23 cellular contexts compared by ENCODE assay signal in genomic region chr19:55489711-55490477, GRCh38. TPM values are rescaled to one million over a fixed set of nuclear protein-coding genes. Genes with fewer than 3 reads are reported as not detected.
DNase-seq lines count a peak whose midpoint lies in the region; ATAC-seq and TF ChIP-seq lines count a peak whose summit lies in the region.
"Had no signal": no experiment of that assay in that cellular context is flagged by ENCODE, and none has a peak within 500 bp of the region (broad histone marks: within the 10 kb centered on the region; RNA-seq: fewer than 3 reads in every experiment).

No MANE protein-coding gene starts in this region.

- no peaks in the 10 kb centered on the region for H3K36me3 Mint-ChIP-seq in activated naive CD4-positive, alpha-beta T cell treated with anti-CD3 and anti-CD28 coated beads, Interleukin-2, amount 10 ng/mL, durations not matched to agents 7 days and 5 days
- H3K36me3 Mint-ChIP-seq: activated CD4-positive, alpha-beta memory T cell treated with anti-CD3 and anti-CD28 coated beads for 36 hours; activated naive CD4-positive, alpha-beta T cell treated with anti-CD3 and anti-CD28 coated beads, Interleukin-2, amount 50 U/mL, for 24 hours; mesothelial cell of epicardium had no signal

- no peaks in the 10 kb centered on the region for H3K9me3 ChIP-seq in breast epithelium
- H3K9me3 ChIP-seq in mammary epithelial cell (replicated peaks; ENCODE audit: insufficient read depth, low read length): no peaks in the 10 kb centered on the region
- H3K9me3 ChIP-seq in Panc1 (ENCODE audit: control insufficient read depth, insufficient read depth, low read depth, low read length): no peaks in the 10 kb centered on the region
- H3K9me3 ChIP-seq in mesenchymal stem cell (ENCODE audit: control insufficient read depth, low read length): no peaks in the 10 kb centered on the region
- no peaks in the 10 kb centered on the region for H3K9me3 ChIP-seq in tibial nerve
- H3K9me3 ChIP-seq: A549, right lobe of liver had no signal

- no peak for TF ChIP-seq CTCF in breast epithelium (IDR thresholded peaks at IDR 0.05)
- TF ChIP-seq CTCF in mammary epithelial cell (conservative IDR thresholded peaks at IDR 0.05 in 1 of 2, IDR thresholded peaks at IDR 0.05 in 1 of 2; ENCODE audit: extremely low read depth in 1 of 2, insufficient read depth in 1 of 2, low read depth in 1 of 2, low read length in 2 of 2): no peak
- TF ChIP-seq CTCF in Panc1 (IDR thresholded peaks at IDR 0.05): no peak
- no peak for TF ChIP-seq CTCF in tibial nerve (IDR thresholded peaks at IDR 0.05)

- dilution Hi-C loops in mammary epithelial cell (cut with HindIII; ENCODE audit: low sequenced_read_pairs): loop anchor here (10.0 kb wide), 1 partner anchor 195 kb away; no protein-coding TSS in a partner anchor

- H3K4me3 ChIP-seq in breast epithelium (peak overlapping the region in 1 of 3 donors; percentile 22), mammary epithelial cell (replicated peaks in 1 of 3; ENCODE audit: insufficient read depth in 1 of 3, low read depth in 2 of 3, low read length in 3 of 3) (no peak overlapping the region), Panc1 (ENCODE audit: low read depth in 2 of 2, low read length in 2 of 2) (no peak overlapping the region), mesenchymal stem cell (ENCODE audit: insufficient read depth in 1 of 2, low read depth in 1 of 2, low read length in 2 of 2) (peak overlapping the region in 1 of 2 experiments; percentile 65), tibial nerve (no peak overlapping the region)
- H3K4me3 ChIP-seq: A549, right lobe of liver had no signal

- no peak overlapping the region for H3K9ac ChIP-seq in mammary epithelial cell (ENCODE audit: insufficient read depth, low read length)
- peak overlapping the region; percentile 51 for H3K9ac ChIP-seq in mesenchymal stem cell (ENCODE audit: low read length)

- H3K79me1 ChIP-seq in mesenchymal stem cell (replicated peaks; ENCODE audit: low read length, poor library complexity, severe bottlenecking): peaks cover 7% of the 10 kb centered on the region

- peak overlapping the region; percentile 82 for H2AK5ac ChIP-seq in mesenchymal stem cell (ENCODE audit: low read length, severe bottlenecking)

- CTCF ChIA-PET in mammary epithelial cell (lab: Charles Lee; ENCODE audit: low non-redundant PET): no interaction called here
- CTCF ChIA-PET in Panc1 (lab: Charles Lee): interaction anchor here (0.7 kb wide), 1 partner anchor 18 kb away, joined by 3 read pairs; no protein-coding TSS in a partner anchor
- CTCF ChIA-PET in activated naive CD4-positive, alpha-beta T cell treated with anti-CD3 and anti-CD28 coated beads, Interleukin-2, amount 10 ng/mL, durations not matched to agents 7 days and 5 days (lab: Charles Lee): interaction anchor here (0.9 to 3.2 kb wide), 2 partner anchors 14 kb away, joined by 5 to 12 read pairs; no protein-coding TSS in a partner anchor

- peaks cover 5% of the 10 kb centered on the region for H3K4me1 Mint-ChIP-seq in activated naive CD4-positive, alpha-beta T cell treated with anti-CD3 and anti-CD28 coated beads, Interleukin-2, amount 10 ng/mL, durations not matched to agents 7 days and 5 days

- H2BK5ac ChIP-seq in mesenchymal stem cell (ENCODE audit: low read depth, low read length, poor library complexity, severe bottlenecking): no peak overlapping the region

- in situ Hi-C loops in mammary epithelial cell (cut with MboI; ENCODE audit: low sequenced_read_pairs in 2 of 2) (no loop called here), Panc1 (cut with HindIII; ENCODE audit: low pct_unique_long_range_greater_than_20kb, low sequenced_read_pairs) (no loop called here)

- H3K14ac ChIP-seq in mesenchymal stem cell (ENCODE audit: low read length in 2 of 2): no peak overlapping the region

- no peaks in the 10 kb centered on the region for H4K20me1 ChIP-seq in mammary epithelial cell (ENCODE audit: insufficient read depth, low read length)

- no peaks in the 10 kb centered on the region for H3K79me2 ChIP-seq in mammary epithelial cell (ENCODE audit: insufficient read depth, low read length)

- intact Hi-C loops in breast epithelium (cut with DNase I; ENCODE audit: low total_unique reads): no loop called here
- intact Hi-C loops in mammary epithelial cell (cut with micrococcal nuclease): no loop called here
- intact Hi-C loops in Panc1 (cut with micrococcal nuclease; ENCODE audit: unreplicated experiment): no loop called here

- H3K9me3 Mint-ChIP-seq in activated naive CD4-positive, alpha-beta T cell treated with anti-CD3 and anti-CD28 coated beads, Interleukin-2, amount 10 ng/mL, durations not matched to agents 7 days and 5 days: no peaks in the 10 kb centered on the region
- H3K9me3 Mint-ChIP-seq: activated CD4-positive, alpha-beta memory T cell treated with anti-CD3 and anti-CD28 coated beads for 36 hours; activated naive CD4-positive, alpha-beta T cell treated with anti-CD3 and anti-CD28 coated beads, Interleukin-2, amount 50 U/mL, for 24 hours; CD4-positive, alpha-beta memory T cell; endodermal cell; mesothelial cell of epicardium; neural crest cell had no signal

- H3K23ac ChIP-seq in mesenchymal stem cell (ENCODE audit: low read length in 2 of 2): no peak overlapping the region

- no peak for TF ChIP-seq EP300 in tibial nerve (IDR thresholded peaks at IDR 0.05)

- 77% methylated on average over 4 of the region's 21 CpGs for WGBS in mammary epithelial cell (ENCODE audit: low coverage, missing lambda C conversion rate)
- WGBS in mesenchymal stem cell: 82% methylated on average over 14 of the region's 21 CpGs
- 71 to 73% methylated on average over 8 to 15 of the region's 21 CpGs for WGBS in tibial nerve, 2 donors

- POLR2A ChIA-PET in Panc1 (lab: Charles Lee): no interaction called here

- peaks cover 71% of the 10 kb centered on the region for H3K27me3 Mint-ChIP-seq in activated naive CD4-positive, alpha-beta T cell treated with anti-CD3 and anti-CD28 coated beads, Interleukin-2, amount 10 ng/mL, durations not matched to agents 7 days and 5 days

- no peak overlapping the region for H3K27ac Mint-ChIP-seq in activated naive CD4-positive, alpha-beta T cell treated with anti-CD3 and anti-CD28 coated beads, Interleukin-2, amount 10 ng/mL, durations not matched to agents 7 days and 5 days
- H3K27ac Mint-ChIP-seq: activated CD4-positive, alpha-beta memory T cell treated with anti-CD3 and anti-CD28 coated beads for 36 hours; activated naive CD4-positive, alpha-beta T cell treated with anti-CD3 and anti-CD28 coated beads, Interleukin-2, amount 50 U/mL, for 24 hours; CD4-positive, alpha-beta memory T cell; endodermal cell; mesothelial cell of epicardium had no signal

- H3K18ac ChIP-seq in mesenchymal stem cell (ENCODE audit: low read depth in 1 of 2, low read length in 2 of 2): no peak overlapping the region

- ATAC-seq in Panc1: no peak
- no peak for ATAC-seq in HG03342 (IDR thresholded peaks at IDR 0.05; ENCODE audit: unreplicated experiment)
- ATAC-seq: A549, right lobe of liver had no signal

- H3K27me3 ChIP-seq in breast epithelium: peaks cover 0 to 11% of the 10 kb centered on the region in 2 donors
- peaks cover 4% of the 10 kb centered on the region for H3K27me3 ChIP-seq in mammary epithelial cell (ENCODE audit: insufficient read depth, low read length)
- H3K27me3 ChIP-seq in Panc1 (ENCODE audit: control insufficient read depth, insufficient read depth, low read length): no peaks in the 10 kb centered on the region
- H3K27me3 ChIP-seq in mesenchymal stem cell (ENCODE audit: control insufficient read depth in 1 of 2, insufficient read depth in 1 of 2, low read length in 2 of 2): no peaks in the 10 kb centered on the region
- no peaks in the 10 kb centered on the region for H3K27me3 ChIP-seq in tibial nerve
- H3K27me3 ChIP-seq: right lobe of liver had no signal

- no peak overlapping the region for H3K4ac ChIP-seq in mesenchymal stem cell (ENCODE audit: low read depth in 1 of 2, low read length in 2 of 2)

- H2AFZ ChIP-seq in mammary epithelial cell (ENCODE audit: low read depth, low read length): no peak overlapping the region
- no peak overlapping the region for H2AFZ ChIP-seq in mesenchymal stem cell (ENCODE audit: low read depth, low read length)

- H4K8ac ChIP-seq in mesenchymal stem cell (ENCODE audit: low read length): peak overlapping the region; percentile 76

- BruUV-seq in mammary epithelial cell (replicated peaks; lab: Mats Ljungman, UMichigan) (no TSS peak), Panc1 (replicated peaks; lab: Mats Ljungman, UMichigan) (no TSS peak)

- DNase-seq in breast epithelium (ENCODE audit: low spot score in 2 of 2): no peak
- no peak for DNase-seq in mammary epithelial cell
- DNase-seq in Panc1 (ENCODE audit: low read depth, low spot score): no peak
- no peak for DNase-seq in mesenchymal stem cell
- DNase-seq in tibial nerve (ENCODE audit: low spot score in 2 of 2): no peak
- DNase-seq in activated gamma-delta T cell (lab: John Stamatoyannopoulos, UW): no peak
- DNase-seq in activated naive CD4-positive, alpha-beta T cell treated with anti-CD3 and anti-CD28 coated beads, Interleukin-2, amount 10 ng/mL, durations not matched to agents 7 days and 5 days: no peak
- DNase-seq: activated CD4-positive, alpha-beta memory T cell treated with anti-CD3 and anti-CD28 coated beads for 36 hours; CD4-positive, alpha-beta memory T cell; DMS79; hypothalamus; kidney glomerular epithelial cell; right lobe of liver; SHP77 had no signal

- H4K91ac ChIP-seq in mesenchymal stem cell (ENCODE audit: low read length): peak overlapping the region; percentile 57

- H3K36me3 ChIP-seq in breast epithelium: no peaks in the 10 kb centered on the region
- H3K36me3 ChIP-seq in mammary epithelial cell (ENCODE audit: insufficient read depth, low read length): no peaks in the 10 kb centered on the region
- H3K36me3 ChIP-seq in Panc1 (ENCODE audit: control insufficient read depth, insufficient read depth, low read length): peaks cover 3% of the 10 kb centered on the region; the same call in 1 of the 2 replicates
- peaks cover 0 to 53% of the 10 kb centered on the region in 2 experiments for H3K36me3 ChIP-seq in mesenchymal stem cell (ENCODE audit: control insufficient read depth in 1 of 2, insufficient read depth in 2 of 2, low read depth in 1 of 2, low read length in 2 of 2)
- H3K36me3 ChIP-seq in tibial nerve: no peaks in the 10 kb centered on the region
- H3K36me3 ChIP-seq: right lobe of liver had no signal

- no peak for TF ChIP-seq POLR2A in breast epithelium (IDR thresholded peaks at IDR 0.05)
- no peak for TF ChIP-seq POLR2A in tibial nerve (IDR thresholded peaks at IDR 0.05)

- no peak overlapping the region for H2BK15ac ChIP-seq in mesenchymal stem cell (ENCODE audit: low read depth, poor library complexity, severe bottlenecking)

- H3K4me1 ChIP-seq in breast epithelium (peaks cover 17 to 23% of the 10 kb centered on the region in 2 donors), mammary epithelial cell (ENCODE audit: insufficient read depth, low read length) (peaks cover 8% of the 10 kb centered on the region), Panc1 (ENCODE audit: control insufficient read depth, insufficient read depth, low read length) (peaks cover 73% of the 10 kb centered on the region), mesenchymal stem cell (ENCODE audit: control insufficient read depth, insufficient read depth, low read depth, low read length) (peaks cover 69% of the 10 kb centered on the region), tibial nerve (peaks cover 0 to 99% (median 39%) of the 10 kb centered on the region in 4 donors)
- H3K4me1 ChIP-seq: right lobe of liver had no signal

- H2BK12ac ChIP-seq in mesenchymal stem cell (ENCODE audit: low read length in 2 of 2): peak overlapping the region in 1 of 2 experiments; percentile 80

- H3K4me2 ChIP-seq in mammary epithelial cell (ENCODE audit: insufficient read depth, low read depth, low read length): no peak overlapping the region
- peak overlapping the region; percentile 46 for H3K4me2 ChIP-seq in mesenchymal stem cell (ENCODE audit: low read length, poor library complexity, severe bottlenecking)
- H3K4me2 ChIP-seq: A549 had no signal

- peak overlapping the region; percentile 33 to 96 for H3K27ac ChIP-seq in breast epithelium
- H3K27ac ChIP-seq in mammary epithelial cell (ENCODE audit: insufficient read depth, low read depth, low read length): no peak overlapping the region
- peak overlapping the region; percentile 64 for H3K27ac ChIP-seq in Panc1 (ENCODE audit: low read length)
- H3K27ac ChIP-seq in mesenchymal stem cell (ENCODE audit: low read length, poor library complexity, severe bottlenecking): no peak overlapping the region
- peak overlapping the region; percentile 69 to 97 (median 82) for H3K27ac ChIP-seq in tibial nerve
- H3K27ac ChIP-seq: right lobe of liver, VCaP had no signal

- peak overlapping the region; percentile 54 for H2BK120ac ChIP-seq in mesenchymal stem cell (ENCODE audit: low read depth, low read length)

- no peak overlapping the region for H3K4me3 Mint-ChIP-seq in activated naive CD4-positive, alpha-beta T cell treated with anti-CD3 and anti-CD28 coated beads, Interleukin-2, amount 10 ng/mL, durations not matched to agents 7 days and 5 days
- H3K4me3 Mint-ChIP-seq: activated CD4-positive, alpha-beta memory T cell treated with anti-CD3 and anti-CD28 coated beads for 36 hours; activated naive CD4-positive, alpha-beta T cell treated with anti-CD3 and anti-CD28 coated beads, Interleukin-2, amount 50 U/mL, for 24 hours; CD4-positive, alpha-beta memory T cell; endodermal cell; mesothelial cell of epicardium; neural crest cell had no signal

RNA-seq across cellular contexts. Expression of gene SSC5D, which starts 1.7 kb away (rescaled TPM):
- total RNA-seq in breast epithelium (1 to 10 TPM; 3.6 to 7.2 (median 3.8) TPM), mammary epithelial cell (under 1 TPM; 0.09 to 0.50 TPM), Panc1 (2021; ENCODE audit: unreplicated experiment) (13.0 TPM), tibial nerve (10 to 100 TPM in 1 of 4 donors, 1 to 10 TPM in 3; 3.9 to 14.5 (median 7.2) TPM)
- polyA plus RNA-seq in mammary epithelial cell: not detected
- not detected for polyA minus RNA-seq in mammary epithelial cell
- 12.3 TPM for polyA plus RNA-seq in Panc1 (2012; ENCODE audit: insufficient read length)
- 29.2 TPM for polyA plus RNA-seq in mesenchymal stem cell (2013, experiment 1 of 2)
- polyA plus RNA-seq in mesenchymal stem cell (2013, experiment 2 of 2): 27.1 TPM
- polyA plus RNA-seq: CD4-positive, alpha-beta memory T cell had no signal

RNA-seq across cellular contexts. Expression of gene NAT14, which starts 4.9 kb away (rescaled TPM):
- 10 to 100 TPM in 2 of 3 donors, 1 to 10 TPM in 1; 1.9 to 11.3 (median 10.8) TPM for total RNA-seq in breast epithelium
- 10 to 100 TPM in 1 of 2 donors, 1 to 10 TPM in 1; 5.0 to 26.3 TPM for total RNA-seq in mammary epithelial cell
- polyA plus RNA-seq in mammary epithelial cell: 11.4 TPM
- 1.4 TPM for polyA minus RNA-seq in mammary epithelial cell
- total RNA-seq in Panc1 (2021; ENCODE audit: unreplicated experiment): 93.1 TPM
- 138 TPM for polyA plus RNA-seq in Panc1 (2012; ENCODE audit: insufficient read length)
- polyA plus RNA-seq in mesenchymal stem cell (2013, experiment 1 of 2): 106 TPM
- 108 TPM for polyA plus RNA-seq in mesenchymal stem cell (2013, experiment 2 of 2)
- total RNA-seq in tibial nerve: 1 to 10 TPM; 3.1 to 8.0 (median 4.3) TPM

RNA-seq across cellular contexts. Expression of gene ZNF628, which starts 13.5 kb away (rescaled TPM):
- total RNA-seq in breast epithelium: 1 to 10 TPM; 2.1 to 4.4 (median 4.3) TPM
- 1 to 10 TPM; 2.7 to 10.0 TPM for total RNA-seq in mammary epithelial cell
- polyA plus RNA-seq in mammary epithelial cell: 1.7 TPM
- polyA minus RNA-seq in mammary epithelial cell: 0.62 TPM
- total RNA-seq in Panc1 (2021; ENCODE audit: unreplicated experiment): 21.7 TPM
- 20.0 TPM for polyA plus RNA-seq in Panc1 (2012; ENCODE audit: insufficient read length)
- polyA plus RNA-seq in mesenchymal stem cell (2013, experiment 1 of 2): 7.0 TPM
- 6.6 TPM for polyA plus RNA-seq in mesenchymal stem cell (2013, experiment 2 of 2)
- 10 to 100 TPM in 1 of 4 donors, 1 to 10 TPM in 3; 3.5 to 16.8 (median 4.0) TPM for total RNA-seq in tibial nerve

RNA-seq across cellular contexts. Expression of gene C19orf85, which starts 25.3 kb away (rescaled TPM):
- total RNA-seq in breast epithelium: not detected
- total RNA-seq in mammary epithelial cell: not detected
- polyA plus RNA-seq in mammary epithelial cell: not detected
- polyA minus RNA-seq in mammary epithelial cell: not detected
- total RNA-seq in Panc1 (2021; ENCODE audit: unreplicated experiment): not detected
- not detected for polyA plus RNA-seq in Panc1 (2012; ENCODE audit: insufficient read length)
- not detected for polyA plus RNA-seq in mesenchymal stem cell (2013, experiment 1 of 2)
- not detected for polyA plus RNA-seq in mesenchymal stem cell (2013, experiment 2 of 2)
- total RNA-seq in tibial nerve: not detected
- total RNA-seq: activated CD4-positive, alpha-beta memory T cell treated with anti-CD3 and anti-CD28 coated beads for 36 hours; CD4-positive, alpha-beta memory T cell; fibroblast of villous mesenchyme; mesothelial cell of epicardium; neural crest cell; right lobe of liver; T-helper 1 cell treated with Interleukin-12 subunit alpha and Interleukin-12 subunit beta and Interleukin-4 antibody, amounts not matched to agents 30 ng/mL and 1 ng/mL, for 36 hours had no signal
- polyA plus RNA-seq: A549; CD4-positive, alpha-beta memory T cell had no signal

RNA-seq across cellular contexts. Expression of gene ISOC2, which starts 28.5 kb away (rescaled TPM):
- total RNA-seq in breast epithelium (10 to 100 TPM; 42.7 to 71.5 (median 57.0) TPM), mammary epithelial cell (10 to 100 TPM; 38.9 to 65.0 TPM), Panc1 (2021; ENCODE audit: unreplicated experiment) (150 TPM), tibial nerve (10 to 100 TPM; 38.0 to 80.4 (median 65.9) TPM)
- 55.7 TPM for polyA plus RNA-seq in mammary epithelial cell
- polyA minus RNA-seq in mammary epithelial cell: 17.0 TPM
- 195 TPM for polyA plus RNA-seq in Panc1 (2012; ENCODE audit: insufficient read length)
- polyA plus RNA-seq in mesenchymal stem cell (2013, experiment 1 of 2): 54.6 TPM
- polyA plus RNA-seq in mesenchymal stem cell (2013, experiment 2 of 2): 52.1 TPM

Comparison
In these comparisons a context has a peak if more than half of its experiments do, and no peak if none do; other contexts are left out.
1. H3K27ac ChIP-seq: peak in breast epithelium (2 of 2), Panc1 (single experiment) and tibial nerve (4 of 4); none in mammary epithelial cell (single experiment) and mesenchymal stem cell (single experiment).